In the genomic region with DNA sequence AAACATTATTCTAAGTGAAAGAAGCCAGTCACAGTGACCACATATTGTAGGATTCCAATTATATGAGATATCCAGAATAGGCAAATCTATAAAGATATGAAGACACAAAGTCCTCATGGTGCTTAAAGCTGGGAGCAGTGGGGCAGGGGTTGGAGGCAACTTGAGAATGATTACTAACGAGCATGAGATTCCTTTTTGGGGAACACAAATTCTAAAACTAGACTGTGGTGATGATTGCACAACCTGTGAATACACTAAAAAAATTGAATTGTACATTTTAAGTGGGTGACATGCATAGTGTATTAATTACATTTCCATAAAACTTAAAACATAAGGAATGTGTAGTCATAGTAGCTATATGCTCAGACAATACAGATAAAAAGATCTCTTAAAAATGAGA, we compare ENCODE assay signal across 24 cellular contexts.
"Had no signal": no experiment of that assay in that cellular context is flagged by ENCODE, and none has a peak within 500 bp of the region (broad histone marks: within the 10 kb centered on the region; RNA-seq: fewer than 3 reads in every experiment).

No MANE protein-coding gene starts in this region.

- DNase-seq: activated CD4-positive, alpha-beta T cell treated with anti-CD3 and anti-CD28 coated beads, Interleukin-2, amount 10 ng/mL, durations not matched to agents 7 days and 5 days; activated CD8-positive, alpha-beta T cell treated with anti-CD3 and anti-CD28 coated beads for 36 hours; activated naive CD4-positive, alpha-beta T cell; activated T-cell treated with anti-CD3 and anti-CD28 coated beads, Interleukin-2, amount 50 U/mL, for 48 hours; adrenal gland; aorta; body of pancreas; dorsolateral prefrontal cortex; effector memory CD4-positive, alpha-beta T cell; left cardiac atrium; left ventricle myocardium superior; ovary; sigmoid colon; spleen; stimulated activated naive CD4-positive, alpha-beta T cell treated with Interleukin-2 at 50 U/mL for 16 hours; SW 1271; T-helper 9 cell; WERI-Rb-1 had no signal

- ATAC-seq: activated CD4-positive, CD25-positive, alpha-beta regulatory T cell treated with anti-CD3 and anti-CD28 coated beads, Interleukin-2, amount 50 U/mL, for 24 hours; activated CD8-positive, alpha-beta T cell treated with anti-CD3 and anti-CD28 coated beads for 36 hours; body of pancreas; gastroesophageal sphincter; left cardiac atrium; left ventricle myocardium superior had no signal

- H3K9me3 ChIP-seq: adrenal gland, body of pancreas, neutrophil, ovary, sigmoid colon, tibial nerve had no signal

- H3K4me2 ChIP-seq: hepatocyte had no signal

- H3K27me3 ChIP-seq: adrenal gland, body of pancreas, dorsolateral prefrontal cortex, gastroesophageal sphincter, hepatocyte, neutrophil, ovary, sigmoid colon, spleen, tibial nerve had no signal

- H3K4me1 ChIP-seq: adrenal gland, body of pancreas, gastroesophageal sphincter, spleen had no signal

- H3K36me3 ChIP-seq: adrenal gland, neutrophil, ovary, sigmoid colon, WERI-Rb-1 had no signal

- H3K4me3 ChIP-seq: adrenal gland, body of pancreas, coronary artery, dorsolateral prefrontal cortex, gastroesophageal sphincter, hepatocyte, ovary, sigmoid colon, spleen, tibial nerve had no signal
